ENCODE assay signal across 8 cellular contexts in the genomic region with DNA sequence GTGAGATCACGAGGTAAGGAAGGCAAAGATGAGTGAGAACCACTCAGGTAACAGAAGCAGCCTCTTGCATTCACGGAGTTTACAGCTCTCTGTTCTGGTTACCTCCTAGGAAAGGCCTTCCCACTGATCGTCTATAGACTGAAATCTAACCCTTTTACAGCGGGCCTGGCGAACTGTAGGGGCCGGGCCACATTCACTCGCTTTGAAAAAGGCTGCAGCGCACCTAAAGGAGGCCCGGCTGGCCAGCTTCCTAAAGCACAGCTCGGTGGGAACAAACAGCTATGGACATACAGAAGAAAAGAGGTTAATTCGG. TPM values are rescaled to one million over a fixed set of nuclear protein-coding genes. Genes with fewer than 3 reads are reported as not detected.
DNase-seq lines count a peak whose midpoint lies in the region; ATAC-seq and TF ChIP-seq lines count a peak whose summit lies in the region.

No MANE protein-coding gene starts in this region.

- H3K27me3 Mint-ChIP-seq in CD8-positive, alpha-beta T cell (ENCODE audit: low read depth), result no peaks in the 10 kb centered on the region

- H3K4me1 ChIP-seq in CD8-positive, alpha-beta T cell (ENCODE audit: insufficient read depth, low read length), result peaks cover 39% of the 10 kb centered on the region
- H3K4me1 ChIP-seq in HUES6 (ENCODE audit: control insufficient read depth, insufficient read depth, low read length) (peaks cover 9% of the 10 kb centered on the region), thymus (ENCODE audit: control insufficient read depth, insufficient read depth, low read length) (peaks cover 20% of the 10 kb centered on the region)

- no peaks in the 10 kb centered on the region for H3K9me3 Mint-ChIP-seq in CD8-positive, alpha-beta T cell

- no peak for DNase-seq in CD8-positive, alpha-beta T cell
- DNase-seq in astrocyte of the spinal cord (ENCODE audit: low read depth, low spot score), result peak; percentile 19
- DNase-seq in left colon, result peak in 1 of 2 donors; percentile 30
- DNase-seq in NCI-H2029 (lab: John Stamatoyannopoulos, UW), result no peak

- in situ Hi-C loops in astrocyte of the spinal cord (cut with HindIII; ENCODE audit: low sequenced_read_pairs), result no loop called here

- POLR2A ChIA-PET in CD8-positive, alpha-beta T cell (lab: Charles Lee), result interaction anchor here (0.7 to 1.4 kb wide), 3 partner anchors 45 to 285 kb away, joined by 3 to 6 read pairs (median 3); a partner anchor contains a TSS

- ATAC-seq in CD8-positive, alpha-beta T cell, result no peak
- ATAC-seq in left colon (peak; percentile 51), HG03097 (IDR thresholded peaks at IDR 0.05; ENCODE audit: low FRiP score, unreplicated experiment) (no peak), GM18873 (IDR thresholded peaks at IDR 0.05; ENCODE audit: low FRiP score, unreplicated experiment) (no peak)

- peak overlapping the region; percentile 69 for H3K27ac ChIP-seq in CD8-positive, alpha-beta T cell (ENCODE audit: low read depth, low read length)
- H3K27ac ChIP-seq in HUES6 (ENCODE audit: low read depth, low read length), result peak overlapping the region; percentile 53; the same call in 1 of the 2 replicates
- H3K27ac ChIP-seq in thymus (ENCODE audit: low read depth), result peak overlapping the region; percentile 84

- no peaks in the 10 kb centered on the region for H3K9me3 ChIP-seq in CD8-positive, alpha-beta T cell (ENCODE audit: low read length)
- H3K9me3 ChIP-seq in HUES6 (ENCODE audit: control insufficient read depth, insufficient read depth, low read depth, low read length), result no peaks in the 10 kb centered on the region
- H3K9me3 ChIP-seq in thymus (ENCODE audit: control insufficient read depth), result no peaks in the 10 kb centered on the region

- H3K9ac ChIP-seq in HUES6 (ENCODE audit: low read length), result peak overlapping the region; percentile 80

- H3K4me3 Mint-ChIP-seq in CD8-positive, alpha-beta T cell, result peak overlapping the region; percentile 97

- no peaks in the 10 kb centered on the region for H3K27me3 ChIP-seq in CD8-positive, alpha-beta T cell (ENCODE audit: insufficient read depth, low read length)
- H3K27me3 ChIP-seq in HUES6 (ENCODE audit: control insufficient read depth, insufficient read depth, low read length) (no peaks in the 10 kb centered on the region), thymus (ENCODE audit: control insufficient read depth, insufficient read depth) (no peaks in the 10 kb centered on the region)

- peaks cover 11% of the 10 kb centered on the region for H3K36me3 ChIP-seq in CD8-positive, alpha-beta T cell (ENCODE audit: insufficient read depth, low read length)
- H3K36me3 ChIP-seq in HUES6 (ENCODE audit: control insufficient read depth, insufficient read depth, low read length), result peaks cover 67% of the 10 kb centered on the region
- H3K36me3 ChIP-seq in thymus (ENCODE audit: control insufficient read depth, insufficient read depth), result peaks cover 10% of the 10 kb centered on the region

- CTCF ChIA-PET in CD8-positive, alpha-beta T cell (lab: Charles Lee), result interaction anchor here (1.0 to 2.0 kb wide), 2 partner anchors 21 to 90 kb away, joined by 3 to 8 read pairs; no protein-coding TSS in a partner anchor

- H3K4me1 Mint-ChIP-seq in CD8-positive, alpha-beta T cell (ENCODE audit: low read depth), result peaks cover 64% of the 10 kb centered on the region

- intact Hi-C loops in CD8-positive, alpha-beta T cell (cut with DNase I, micrococcal nuclease), result loop anchor here (1.0 to 10.0 kb wide), 8 partner anchors 27 to 1243 kb away; a partner anchor contains a TSS
- intact Hi-C loops in left colon (cut with DNase I, micrococcal nuclease), result no loop called here

- H3K4me3 ChIP-seq in CD8-positive, alpha-beta T cell (ENCODE audit: low read depth, low read length), result peak overlapping the region; percentile 88
- peak overlapping the region; percentile 87 for H3K4me3 ChIP-seq in HUES6 (ENCODE audit: low read depth, low read length)
- peak overlapping the region; percentile 99 for H3K4me3 ChIP-seq in astrocyte of the spinal cord (ENCODE audit: low read depth, low read length)
- peak overlapping the region; percentile 91 for H3K4me3 ChIP-seq in thymus (ENCODE audit: low read length)

- peak overlapping the region; percentile 96 for H3K27ac Mint-ChIP-seq in CD8-positive, alpha-beta T cell

- TF ChIP-seq CTCF in CD8-positive, alpha-beta T cell (IDR thresholded peaks at IDR 0.05), result no peak
- TF ChIP-seq CTCF in astrocyte of the spinal cord (IDR thresholded peaks at IDR 0.05; ENCODE audit: low read depth, low read length), result no peak

- 5% methylated on average over 11 of the region's 11 CpGs for WGBS in thymus

- H3K36me3 Mint-ChIP-seq in CD8-positive, alpha-beta T cell, result peaks cover 68% of the 10 kb centered on the region

RNA-seq across cellular contexts. Expression of a gene that starts 0.6 kb away (rescaled TPM):
- total RNA-seq in CD8-positive, alpha-beta T cell, result 10 to 100 TPM; 93.4 to 97.3 TPM
- total RNA-seq in left colon, result 100 to 1,000 TPM; 480 to 668 TPM
- polyA plus RNA-seq in thymus, result 772 TPM

RNA-seq across cellular contexts. Expression of a gene that starts 0.7 kb away (rescaled TPM):
- 10 to 100 TPM; 13.7 to 15.0 TPM for total RNA-seq in CD8-positive, alpha-beta T cell
- total RNA-seq in left colon, result 10 to 100 TPM; 17.9 to 26.3 TPM
- polyA plus RNA-seq in thymus, result 20.4 TPM

RNA-seq across cellular contexts. Expression of a gene that starts 27.9 kb away (rescaled TPM):
- 1 to 10 TPM; 3.2 to 4.0 TPM for total RNA-seq in CD8-positive, alpha-beta T cell
- 1 to 10 TPM; 4.3 to 4.5 TPM for total RNA-seq in left colon
- 5.1 TPM for polyA plus RNA-seq in thymus

RNA-seq across cellular contexts. Expression of a gene that starts 44.8 kb away (rescaled TPM):
- total RNA-seq in CD8-positive, alpha-beta T cell, result 1 to 10 TPM; 1.7 to 2.1 TPM
- 1 to 10 TPM; 6.5 to 6.7 TPM for total RNA-seq in left colon
- 12.6 TPM for polyA plus RNA-seq in thymus

RNA-seq across cellular contexts. Expression of a gene that starts 56.5 kb away (rescaled TPM):
- 1 to 10 TPM; 1.6 to 1.7 TPM for total RNA-seq in CD8-positive, alpha-beta T cell
- total RNA-seq in left colon, result 1 to 10 TPM; 4.5 to 10.0 TPM
- 13.8 TPM for polyA plus RNA-seq in thymus

Comparison
In these comparisons a context has a peak if more than half of its experiments do, and no peak if none do; other contexts are left out.
1. RNA of a gene that starts 0.6 kb away (total RNA-seq): 480 to 668 TPM in left colon; 93.4 to 97.3 TPM in CD8-positive, alpha-beta T cell; every median in the first group is over 4 times any median in the second.
2. intact Hi-C loops: an anchor here in CD8-positive, alpha-beta T cell (1.0 to 10.0 kb wide); none called in left colon.
3. Peak in every context shown above with its lines, with median percentiles within 50 percentile points of each other: H3K27ac ChIP-seq and H3K4me3 ChIP-seq.